ENCODE assay signal across 2 cellular contexts in genomic region chr22:44597616-44598015, GRCh38.
TF ChIP-seq lines count a peak whose summit lies in the region.

No MANE protein-coding gene starts in this region.

TF ChIP-seq in SK-N-SH, 30 proteins besides CTCF, POLR2A, EP300 and RAD21 (continued from another document):
- TF ChIP-seq, protein P1, sequence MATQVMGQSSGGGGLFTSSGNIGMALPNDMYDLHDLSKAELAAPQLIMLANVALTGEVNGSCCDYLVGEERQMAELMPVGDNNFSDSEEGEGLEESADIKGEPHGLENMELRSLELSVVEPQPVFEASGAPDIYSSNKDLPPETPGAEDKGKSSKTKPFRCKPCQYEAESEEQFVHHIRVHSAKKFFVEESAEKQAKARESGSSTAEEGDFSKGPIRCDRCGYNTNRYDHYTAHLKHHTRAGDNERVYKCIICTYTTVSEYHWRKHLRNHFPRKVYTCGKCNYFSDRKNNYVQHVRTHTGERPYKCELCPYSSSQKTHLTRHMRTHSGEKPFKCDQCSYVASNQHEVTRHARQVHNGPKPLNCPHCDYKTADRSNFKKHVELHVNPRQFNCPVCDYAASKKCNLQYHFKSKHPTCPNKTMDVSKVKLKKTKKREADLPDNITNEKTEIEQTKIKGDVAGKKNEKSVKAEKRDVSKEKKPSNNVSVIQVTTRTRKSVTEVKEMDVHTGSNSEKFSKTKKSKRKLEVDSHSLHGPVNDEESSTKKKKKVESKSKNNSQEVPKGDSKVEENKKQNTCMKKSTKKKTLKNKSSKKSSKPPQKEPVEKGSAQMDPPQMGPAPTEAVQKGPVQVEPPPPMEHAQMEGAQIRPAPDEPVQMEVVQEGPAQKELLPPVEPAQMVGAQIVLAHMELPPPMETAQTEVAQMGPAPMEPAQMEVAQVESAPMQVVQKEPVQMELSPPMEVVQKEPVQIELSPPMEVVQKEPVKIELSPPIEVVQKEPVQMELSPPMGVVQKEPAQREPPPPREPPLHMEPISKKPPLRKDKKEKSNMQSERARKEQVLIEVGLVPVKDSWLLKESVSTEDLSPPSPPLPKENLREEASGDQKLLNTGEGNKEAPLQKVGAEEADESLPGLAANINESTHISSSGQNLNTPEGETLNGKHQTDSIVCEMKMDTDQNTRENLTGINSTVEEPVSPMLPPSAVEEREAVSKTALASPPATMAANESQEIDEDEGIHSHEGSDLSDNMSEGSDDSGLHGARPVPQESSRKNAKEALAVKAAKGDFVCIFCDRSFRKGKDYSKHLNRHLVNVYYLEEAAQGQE (IDR thresholded peaks at IDR 0.05; ENCODE audit: low read depth, low read length) = no peak

TF ChIP-seq in WTC11, 78 proteins besides CTCF, POLR2A, EP300 and RAD21 (continued from another document):
- TF ChIP-seq MXD4 (CRISPR knock-in tag; IDR thresholded peaks at IDR 0.05; ENCODE audit: borderline replicate concordance) = no peak
- no peak for TF ChIP-seq GABPB1 (CRISPR knock-in tag; IDR thresholded peaks at IDR 0.05)
- no peak for TF ChIP-seq CBFB (CRISPR knock-in tag; IDR thresholded peaks at IDR 0.05; ENCODE audit: low read depth)
- no peak for TF ChIP-seq USF1 (CRISPR knock-in tag; IDR thresholded peaks at IDR 0.05)
- TF ChIP-seq IRF2 (CRISPR knock-in tag; IDR thresholded peaks at IDR 0.05; ENCODE audit: borderline replicate concordance, low read depth) = no peak
- TF ChIP-seq ARID4B (CRISPR knock-in tag; IDR thresholded peaks at IDR 0.05; ENCODE audit: borderline replicate concordance) = no peak
